10 cellular contexts compared by ENCODE assay signal in the genomic region with DNA sequence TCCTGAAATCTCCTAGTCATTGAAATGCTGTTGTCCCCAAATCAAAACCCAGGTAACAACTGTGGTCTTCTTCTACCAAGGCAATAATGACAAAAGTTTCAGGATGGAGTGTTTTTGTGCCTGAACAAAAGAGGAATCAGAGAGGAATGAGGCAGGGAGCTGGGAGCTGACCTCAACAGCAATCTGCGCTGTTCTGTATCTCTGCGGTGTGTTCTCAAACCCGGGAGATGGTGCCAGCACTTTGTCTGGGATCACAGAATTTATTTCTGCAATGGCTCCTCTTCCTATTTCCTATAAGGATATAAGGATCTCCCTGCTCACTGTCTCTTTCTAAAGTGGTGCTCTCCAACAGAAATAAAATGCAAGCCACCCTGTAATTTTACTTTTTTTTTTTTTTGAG. TPM values are rescaled to one million over a fixed set of nuclear protein-coding genes. Genes with fewer than 3 reads are reported as not detected.
DNase-seq lines count a peak whose midpoint lies in the region; ATAC-seq and TF ChIP-seq lines count a peak whose summit lies in the region.
"Had no signal": no experiment of that assay in that cellular context is flagged by ENCODE, and none has a peak within 500 bp of the region (broad histone marks: within the 10 kb centered on the region; RNA-seq: fewer than 3 reads in every experiment).

No MANE protein-coding gene starts in this region.

- TF ChIP-seq POLR2A in gastrocnemius medialis (IDR thresholded peaks at IDR 0.05), result no peak

- DNase-seq in EH (ENCODE audit: low read depth) (peak; percentile 32), left ventricle myocardium inferior (no peak), gastrocnemius medialis (no peak), DMS79 treated with DMSO at 0.1 percent for 48 hours (lab: John Stamatoyannopoulos, UW) (no peak), ecto neural progenitor cell (ENCODE audit: low spot score) (no peak)
- no peak for DNase-seq in stimulated activated CD4-positive, alpha-beta T cell treated with anti-CD3 and anti-CD28 coated beads, Interleukin-4, amount 100 ng/mL, for 4 hours
- DNase-seq in stimulated activated CD8-positive, alpha-beta memory T cell treated with anti-CD3 and anti-CD28 coated beads, Interleukin-4, amount 100 ng/mL, for 48 hours, result no peak
- DNase-seq: midbrain, NCI-H1417 had no signal

- peak overlapping the region; percentile 75 for H3K27ac ChIP-seq in left ventricle myocardium inferior (replicated peaks)
- H3K27ac ChIP-seq in gastrocnemius medialis, result peak overlapping the region; percentile 1 to 21 (median 6)

- H3K4me1 ChIP-seq in left ventricle myocardium inferior, result peaks cover 54% of the 10 kb centered on the region
- H3K4me1 ChIP-seq in gastrocnemius medialis, result peaks cover 6 to 19% of the 10 kb centered on the region in 2 donors

- H3K36me3 ChIP-seq in left ventricle myocardium inferior, result no peaks in the 10 kb centered on the region
- no peaks in the 10 kb centered on the region for H3K36me3 ChIP-seq in gastrocnemius medialis

- no peak for ATAC-seq in gastrocnemius medialis

- H3K9me3 ChIP-seq in left ventricle myocardium inferior (replicated peaks) (no peaks in the 10 kb centered on the region), gastrocnemius medialis (no peaks in the 10 kb centered on the region)

- TF ChIP-seq CTCF in WI38 (IDR thresholded peaks at IDR 0.05; ENCODE audit: low read depth, low read length), result no peak
- TF ChIP-seq CTCF in left ventricle myocardium inferior (IDR thresholded peaks at IDR 0.05; ENCODE audit: borderline replicate concordance), result no peak
- TF ChIP-seq CTCF in gastrocnemius medialis (IDR thresholded peaks at IDR 0.05 in 4 of 5, conservative IDR thresholded peaks at IDR 0.05 in 1 of 5), result no peak

- H3K4me3 ChIP-seq in WI38 (ENCODE audit: low read depth, low read length), result peak overlapping the region; percentile 73
- peak overlapping the region; percentile 65 for H3K4me3 ChIP-seq in left ventricle myocardium inferior
- H3K4me3 ChIP-seq in gastrocnemius medialis, result peak overlapping the region; percentile 39 to 54 (median 49)

- in situ Hi-C loops in gastrocnemius medialis (cut with MboI; ENCODE audit: low sequenced_read_pairs in 4 of 4), result no loop called here

- intact Hi-C loops in left ventricle myocardium inferior (cut with micrococcal nuclease) (no loop called here), gastrocnemius medialis (cut with DNase I; ENCODE audit: low total_unique reads) (no loop called here)

- H3K27me3 ChIP-seq in left ventricle myocardium inferior (ENCODE audit: low read depth), result no peaks in the 10 kb centered on the region
- peaks cover 0 to 7% (median 5%) of the 10 kb centered on the region in 3 donors for H3K27me3 ChIP-seq in gastrocnemius medialis

RNA-seq across cellular contexts. Expression of a gene that starts 0.4 kb away (rescaled TPM):
- total RNA-seq in left ventricle myocardium inferior (11.7 TPM), gastrocnemius medialis (1 to 10 TPM in 2 of 4 donors, under 1 TPM in 2; 0.41 to 4.0 (median 1.1) TPM)

RNA-seq across cellular contexts. Expression of a gene that starts 13.9 kb away (rescaled TPM):
- 9.2 TPM for total RNA-seq in left ventricle myocardium inferior
- 10 to 100 TPM; 19.4 to 27.7 (median 21.8) TPM for total RNA-seq in gastrocnemius medialis
